8 cellular contexts compared by ENCODE assay signal in the genomic region with DNA sequence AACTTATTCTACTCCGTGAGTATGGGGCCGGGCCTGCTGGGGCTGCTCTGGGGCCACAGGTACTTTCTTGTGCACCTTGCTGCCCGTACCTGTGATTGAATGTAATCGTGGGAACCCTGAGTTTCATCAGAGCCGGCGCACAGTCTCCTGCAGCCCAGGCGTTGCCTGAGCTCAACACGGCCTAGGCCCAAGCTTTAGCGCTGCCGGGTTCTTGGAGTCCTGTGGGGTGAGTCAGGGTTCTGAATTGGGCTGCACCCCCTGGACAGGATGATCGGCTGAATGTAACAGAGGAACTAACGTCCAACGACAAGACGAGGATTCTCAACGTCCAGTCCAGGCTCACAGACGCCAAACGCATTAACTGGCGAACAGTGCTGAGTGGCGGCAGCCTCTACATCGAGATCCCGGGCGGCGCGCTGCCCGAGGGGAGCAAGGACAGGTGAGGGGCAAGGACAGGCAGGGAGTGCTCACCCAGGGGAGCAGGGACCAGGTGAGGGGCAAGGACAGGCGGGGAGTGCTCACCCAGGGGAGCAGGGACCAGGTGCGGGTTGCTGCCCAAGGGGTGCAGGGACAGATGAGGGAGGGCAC. TPM values are rescaled to one million over a fixed set of nuclear protein-coding genes. Genes with fewer than 3 reads are reported as not detected.
DNase-seq lines count a peak whose midpoint lies in the region; ATAC-seq and TF ChIP-seq lines count a peak whose summit lies in the region.

No MANE protein-coding gene starts in this region.

- H3K27ac ChIP-seq in heart right ventricle, result peak overlapping the region; percentile 94 to 100 (median 99)
- peak overlapping the region; percentile 99 to 100 (median 100) for H3K27ac ChIP-seq in gastrocnemius medialis

- ATAC-seq in heart right ventricle (no peak), Right ventricle myocardium inferior (no peak), gastrocnemius medialis (peak; percentile 33 to 49)

- H3K4me1 Mint-ChIP-seq in activated CD4-positive, alpha-beta memory T cell treated with anti-CD3 and anti-CD28 coated beads, Interleukin-2, amount 10 ng/mL, durations not matched to agents 7 days and 5 days, result peaks cover 42% of the 10 kb centered on the region

- peak; percentile 26 to 62 for TF ChIP-seq POLR2A in gastrocnemius medialis (IDR thresholded peaks at IDR 0.05)

- H3K9me3 Mint-ChIP-seq in activated CD4-positive, alpha-beta memory T cell treated with anti-CD3 and anti-CD28 coated beads, Interleukin-2, amount 10 ng/mL, durations not matched to agents 7 days and 5 days, result no peaks in the 10 kb centered on the region

- H3K27me3 ChIP-seq in heart right ventricle, result no peaks in the 10 kb centered on the region
- no peaks in the 10 kb centered on the region for H3K27me3 ChIP-seq in gastrocnemius medialis

- H3K4me3 ChIP-seq in heart right ventricle (peak overlapping the region; percentile 89 to 100 (median 100)), gastrocnemius medialis (peak overlapping the region; percentile 88 to 100 (median 98))

- peak overlapping the region; percentile 90 for H3K4me3 Mint-ChIP-seq in activated CD4-positive, alpha-beta memory T cell treated with anti-CD3 and anti-CD28 coated beads, Interleukin-2, amount 10 ng/mL, durations not matched to agents 7 days and 5 days

- H3K4me1 ChIP-seq in heart right ventricle, result peaks cover 19 to 77% (median 53%) of the 10 kb centered on the region in 9 donors
- H3K4me1 ChIP-seq in gastrocnemius medialis, result peaks cover 41 to 50% of the 10 kb centered on the region in 2 donors

- TF ChIP-seq CTCF in heart right ventricle (IDR thresholded peaks at IDR 0.05) (no peak), gastrocnemius medialis (IDR thresholded peaks at IDR 0.05 in 4 of 5, conservative IDR thresholded peaks at IDR 0.05 in 1 of 5) (peak in 1 of 5 experiments; percentile 3)

- intact Hi-C loops in heart right ventricle (cut with DNase I), result loop anchor here (2.0 to 10.0 kb wide), 9 partner anchors 34 to 123 kb away; a partner anchor contains a TSS
- intact Hi-C loops in Right ventricle myocardium inferior (cut with DNase I), result loop anchor here (2.0 kb wide), 1 partner anchor 121 kb away; a partner anchor contains a TSS
- intact Hi-C loops in gastrocnemius medialis (cut with DNase I; ENCODE audit: low total_unique reads), result loop anchor here (2.0 to 5.0 kb wide), 4 partner anchors 56 to 121 kb away; a partner anchor contains a TSS

- POLR2A ChIA-PET in activated CD4-positive, alpha-beta memory T cell treated with anti-CD3 and anti-CD28 coated beads, Interleukin-2, amount 10 ng/mL, durations not matched to agents 7 days and 5 days (lab: Charles Lee), result interaction anchor here (0.8 to 7.8 kb wide), 16 partner anchors 12 to 374 kb away, joined by 3 to 114 read pairs (median 4); a partner anchor contains a TSS

- no peaks in the 10 kb centered on the region for H3K27me3 Mint-ChIP-seq in activated CD4-positive, alpha-beta memory T cell treated with anti-CD3 and anti-CD28 coated beads, Interleukin-2, amount 10 ng/mL, durations not matched to agents 7 days and 5 days

- DNase-seq in heart right ventricle (no peak), Right ventricle myocardium inferior (ENCODE audit: missing footprints) (no peak), fibroblast of the conjunctiva (ENCODE audit: low read depth) (peak; percentile 38), gastrocnemius medialis (peak; percentile 58 to 89), NCI-H526 treated with DMSO at 0.1 percent for 48 hours (lab: John Stamatoyannopoulos, UW) (no peak), SIG-M5 (lab: John Stamatoyannopoulos, UW) (no peak)
- DNase-seq in activated CD4-positive, alpha-beta memory T cell treated with anti-CD3 and anti-CD28 coated beads, Interleukin-2, amount 10 ng/mL, durations not matched to agents 7 days and 5 days, result no peak
- no peak for DNase-seq in activated CD4-positive, alpha-beta T cell treated with anti-CD3 and anti-CD28 coated beads, Interleukin-2, amount 50 U/mL, for 1 hour

- H3K36me3 ChIP-seq in heart right ventricle, result peaks cover 0 to 43% (median 14%) of the 10 kb centered on the region in 9 donors
- H3K36me3 ChIP-seq in gastrocnemius medialis, result peaks cover 0 to 19% of the 10 kb centered on the region in 2 donors

- in situ Hi-C loops in gastrocnemius medialis (cut with MboI; ENCODE audit: low sequenced_read_pairs in 4 of 4), result no loop called here

- WGBS in heart right ventricle, 2 donors, result 36 to 39% methylated on average over 27 of the region's 27 CpGs

- CTCF ChIA-PET in activated CD4-positive, alpha-beta memory T cell treated with anti-CD3 and anti-CD28 coated beads, Interleukin-2, amount 10 ng/mL, durations not matched to agents 7 days and 5 days (lab: Charles Lee), result interaction anchor here (1.2 to 1.8 kb wide), 5 partner anchors 10 to 115 kb away, joined by 3 to 7 read pairs (median 6); a partner anchor contains a TSS

- peaks cover 38% of the 10 kb centered on the region for H3K36me3 Mint-ChIP-seq in activated CD4-positive, alpha-beta memory T cell treated with anti-CD3 and anti-CD28 coated beads, Interleukin-2, amount 10 ng/mL, durations not matched to agents 7 days and 5 days (ENCODE audit: low read depth)

- peak overlapping the region; percentile 92 for H3K27ac Mint-ChIP-seq in activated CD4-positive, alpha-beta memory T cell treated with anti-CD3 and anti-CD28 coated beads, Interleukin-2, amount 10 ng/mL, durations not matched to agents 7 days and 5 days

- H3K9me3 ChIP-seq in heart right ventricle, result no peaks in the 10 kb centered on the region
- no peaks in the 10 kb centered on the region for H3K9me3 ChIP-seq in gastrocnemius medialis

RNA-seq across cellular contexts. Expression of a gene that starts 10.4 kb away (rescaled TPM):
- total RNA-seq in heart right ventricle (1 to 10 TPM in 1 of 10 donors, under 1 TPM in 9; 0.11 to 1.1 (median 0.22) TPM), Right ventricle myocardium inferior (0.68 TPM), gastrocnemius medialis (under 1 TPM in 1 of 4 donors, not detected in 3; 0.11 TPM)
- polyA plus RNA-seq in heart right ventricle, result under 1 TPM; 0.13 to 0.22 TPM
- total RNA-seq in activated CD4-positive, alpha-beta memory T cell treated with anti-CD3 and anti-CD28 coated beads, Interleukin-2, amount 10 ng/mL, durations not matched to agents 7 days and 5 days, result under 1 TPM; 0.70 to 0.88 TPM

RNA-seq across cellular contexts. Expression of a gene that starts 15.4 kb away (rescaled TPM):
- total RNA-seq in heart right ventricle, result under 1 TPM in 3 of 10 donors, not detected in 7; 0.31 to 0.72 (median 0.45) TPM
- under 1 TPM in 1 of 2 donors, not detected in 1; 0.29 TPM for polyA plus RNA-seq in heart right ventricle
- not detected for total RNA-seq in Right ventricle myocardium inferior
- 1 to 10 TPM in 1 of 2 experiments, under 1 TPM in 1; 0.73 to 1.3 TPM for total RNA-seq in activated CD4-positive, alpha-beta memory T cell treated with anti-CD3 and anti-CD28 coated beads, Interleukin-2, amount 10 ng/mL, durations not matched to agents 7 days and 5 days
- 100 to 1,000 TPM; 152 to 383 (median 303) TPM for total RNA-seq in gastrocnemius medialis

RNA-seq across cellular contexts. Expression of a gene that starts 22.5 kb away (rescaled TPM):
- under 1 TPM; 0.15 to 0.70 (median 0.41) TPM for total RNA-seq in heart right ventricle
- 1 to 10 TPM in 1 of 2 donors, under 1 TPM in 1; 0.30 to 1.0 TPM for polyA plus RNA-seq in heart right ventricle
- 0.89 TPM for total RNA-seq in Right ventricle myocardium inferior
- 1 to 10 TPM; 4.6 to 7.6 TPM for total RNA-seq in activated CD4-positive, alpha-beta memory T cell treated with anti-CD3 and anti-CD28 coated beads, Interleukin-2, amount 10 ng/mL, durations not matched to agents 7 days and 5 days
- total RNA-seq in gastrocnemius medialis, result 1 to 10 TPM in 2 of 4 donors, under 1 TPM in 2; 0.80 to 3.9 (median 1.2) TPM

RNA-seq across cellular contexts. Expression of a gene that starts 35.0 kb away (rescaled TPM):
- total RNA-seq in heart right ventricle (10 to 100 TPM; 24.6 to 45.2 (median 30.4) TPM), Right ventricle myocardium inferior (30.3 TPM), gastrocnemius medialis (10 to 100 TPM; 23.9 to 29.2 (median 26.5) TPM)
- 10 to 100 TPM; 25.8 to 47.3 TPM for polyA plus RNA-seq in heart right ventricle
- 100 to 1,000 TPM; 137 to 145 TPM for total RNA-seq in activated CD4-positive, alpha-beta memory T cell treated with anti-CD3 and anti-CD28 coated beads, Interleukin-2, amount 10 ng/mL, durations not matched to agents 7 days and 5 days

RNA-seq across cellular contexts. Expression of a gene that starts 35.5 kb away (rescaled TPM):
- total RNA-seq in heart right ventricle (10 to 100 TPM; 40.0 to 76.5 (median 45.0) TPM), Right ventricle myocardium inferior (59.7 TPM), gastrocnemius medialis (10 to 100 TPM; 50.1 to 72.4 (median 61.6) TPM)
- 100 to 1,000 TPM in 1 of 2 donors, 10 to 100 TPM in 1; 83.6 to 103 TPM for polyA plus RNA-seq in heart right ventricle
- 10 to 100 TPM; 58.3 to 60.4 TPM for total RNA-seq in activated CD4-positive, alpha-beta memory T cell treated with anti-CD3 and anti-CD28 coated beads, Interleukin-2, amount 10 ng/mL, durations not matched to agents 7 days and 5 days

Comparison
In these comparisons a context has a peak if more than half of its experiments do, and no peak if none do; other contexts are left out.
1. ATAC-seq: peak in gastrocnemius medialis (2 of 2); none in heart right ventricle (0 of 8) and Right ventricle myocardium inferior (single experiment).
2. DNase-seq: peak in fibroblast of the conjunctiva (single experiment) and gastrocnemius medialis (2 of 2); none in heart right ventricle (0 of 2), Right ventricle myocardium inferior (single experiment), activated CD4-positive, alpha-beta memory T cell treated with anti-CD3 and anti-CD28 coated beads, Interleukin-2, amount 10 ng/mL, durations not matched to agents 7 days and 5 days (single experiment), NCI-H526 treated with DMSO at 0.1 percent for 48 hours (single experiment), SIG-M5 (single experiment) and activated CD4-positive, alpha-beta T cell treated with anti-CD3 and anti-CD28 coated beads, Interleukin-2, amount 50 U/mL, for 1 hour (single experiment).
3. RNA of a gene that starts 15.4 kb away (total RNA-seq): 152 to 383 TPM in gastrocnemius medialis; 0.73 to 1.3 TPM in activated CD4-positive, alpha-beta memory T cell treated with anti-CD3 and anti-CD28 coated beads, Interleukin-2, amount 10 ng/mL, durations not matched to agents 7 days and 5 days, 0.31 to 0.72 TPM in heart right ventricle and not detected in Right ventricle myocardium inferior (single experiment); every median in the first group is over 10 times any median in the second.